ENCODE assay signal across 25 cellular contexts in the genomic region with DNA sequence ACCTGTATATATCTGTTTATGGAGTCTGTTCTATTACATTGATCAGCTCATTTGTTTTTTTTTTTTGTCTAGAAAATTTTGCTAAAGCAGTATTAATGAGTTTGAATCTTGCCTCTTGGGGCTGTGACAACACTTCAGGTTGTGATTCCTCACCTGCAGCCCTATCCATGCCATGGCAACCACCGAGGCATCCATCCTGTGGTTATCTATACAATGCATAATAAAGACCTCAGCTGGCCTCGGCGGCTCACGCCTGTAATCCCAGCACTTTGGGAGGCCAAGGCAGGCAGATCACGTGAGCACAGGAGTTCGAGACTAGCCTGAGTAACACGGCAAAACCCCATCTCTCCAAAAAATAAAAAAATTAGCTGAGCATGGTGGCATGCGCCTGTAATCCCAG. TPM values are rescaled to one million over a fixed set of nuclear protein-coding genes. Genes with fewer than 3 reads are reported as not detected.
"Had no signal": no experiment of that assay in that cellular context is flagged by ENCODE, and none has a peak within 500 bp of the region (broad histone marks: within the 10 kb centered on the region; RNA-seq: fewer than 3 reads in every experiment).

No MANE protein-coding gene starts in this region.

- H3K27ac ChIP-seq: left ventricle myocardium inferior, ovary, right atrium auricular region, skin epidermis, stomach, testis, thyroid gland, transverse colon, upper lobe of left lung, vagina had no signal

- H3K27me3 Mint-ChIP-seq: progenitor cell of endocrine pancreas; stimulated activated naive B cell treated with anti-CD40 and anti-IgM and Interleukin-4, amounts not matched to agents 10 μg/mL and 1 μg/mL and 100 μg/mL, for 72 hours had no signal

- ATAC-seq: mucosa of descending colon; naive thymus-derived CD4-positive, alpha-beta T cell; natural killer cell treated with Interleukin-12 subunit alpha and Interleukin-12 subunit beta and Interleukin-15 and Interleukin-18, amount 100 ng/mL, for 72 hours; sciatic nerve; stimulated activated naive B cell treated with anti-CD40 and anti-IgM and Interleukin-4, amounts not matched to agents 10 μg/mL and 1 μg/mL and 100 μg/mL, for 72 hours; stimulated activated naive CD8-positive, alpha-beta T cell treated with anti-CD3 and anti-CD28 coated beads, Interleukin-15, Interleukin-2, amounts not matched to agents 100 U/mL and 50 U/mL, for 24 hours had no signal

- H3K27me3 ChIP-seq: ovary, right atrium auricular region, stomach, testis, thyroid gland, transverse colon, upper lobe of left lung, vagina had no signal

- H3K27ac Mint-ChIP-seq: naive thymus-derived CD4-positive, alpha-beta T cell; natural killer cell treated with Interleukin-12 subunit alpha and Interleukin-12 subunit beta and Interleukin-15 and Interleukin-18, amount 100 ng/mL, for 72 hours; progenitor cell of endocrine pancreas; stimulated activated naive B cell treated with anti-CD40 and anti-IgM and Interleukin-4, amounts not matched to agents 10 μg/mL and 1 μg/mL and 100 μg/mL, for 72 hours had no signal

- H3K9me3 Mint-ChIP-seq: natural killer cell treated with Interleukin-12 subunit alpha and Interleukin-12 subunit beta and Interleukin-15 and Interleukin-18, amount 100 ng/mL, for 72 hours had no signal

- H3K4me1 ChIP-seq: left ventricle myocardium inferior, right atrium auricular region, stomach, testis, thyroid gland, transverse colon, upper lobe of left lung, vagina had no signal

- H3K9me3 ChIP-seq: left ventricle myocardium inferior, mucosa of descending colon, ovary, right atrium auricular region, stomach, testis, thyroid gland, transverse colon, upper lobe of left lung, vagina had no signal

- H3K36me3 ChIP-seq: left ventricle myocardium inferior, ovary, right atrium auricular region, stomach, thyroid gland, transverse colon, upper lobe of left lung, vagina had no signal

- H3K4me3 ChIP-seq: left ventricle myocardium inferior, lung, mucosa of descending colon, ovary, right atrium auricular region, skin epidermis, stomach, testis, thyroid gland, transverse colon, upper lobe of left lung, vagina had no signal

- H3K4me3 Mint-ChIP-seq: naive thymus-derived CD4-positive, alpha-beta T cell; natural killer cell treated with Interleukin-12 subunit alpha and Interleukin-12 subunit beta and Interleukin-15 and Interleukin-18, amount 100 ng/mL, for 72 hours; stimulated activated naive B cell treated with anti-CD40 and anti-IgM and Interleukin-4, amounts not matched to agents 10 μg/mL and 1 μg/mL and 100 μg/mL, for 72 hours had no signal

- DNase-seq: islet precursor cell; left ventricle myocardium inferior; midbrain; mucosa of descending colon; naive thymus-derived CD4-positive, alpha-beta T cell; ovary; stimulated activated CD4-positive, alpha-beta T cell treated with anti-CD3 and anti-CD28 coated beads, Interleukin-12 subunit alpha, Interleukin-12 subunit beta, amount 100 ng/mL, for 4 hours; stimulated activated CD4-positive, alpha-beta T cell treated with anti-CD3 and anti-CD28 coated beads, Interleukin-15, amount 100 ng/mL, for 24 hours; stimulated activated CD4-positive, alpha-beta T cell treated with anti-CD3 and anti-CD28 coated beads, Interleukin-2, amount 100 ng/mL, for 24 hours; stimulated activated CD4-positive, alpha-beta T cell treated with anti-CD3 and anti-CD28 coated beads, Interleukin-4, amount 100 ng/mL, for 1 hour; stimulated activated naive B cell treated with anti-CD40 and anti-IgM and Interleukin-4, amounts not matched to agents 10 μg/mL and 1 μg/mL and 100 μg/mL, for 72 hours; stimulated activated naive CD8-positive, alpha-beta T cell treated with anti-CD3 and anti-CD28 coated beads, Interleukin-15, Interleukin-2, amounts not matched to agents 100 U/mL and 50 U/mL, for 24 hours; stomach; testis; thyroid gland; transverse colon had no signal

RNA-seq across cellular contexts. Expression of gene PDCD1LG2, which starts 28.1 kb away (rescaled TPM):
- total RNA-seq: progenitor cell of endocrine pancreas had no signal
- polyA plus RNA-seq: naive thymus-derived CD4-positive, alpha-beta T cell; neural cell had no signal
